In the genomic region with DNA sequence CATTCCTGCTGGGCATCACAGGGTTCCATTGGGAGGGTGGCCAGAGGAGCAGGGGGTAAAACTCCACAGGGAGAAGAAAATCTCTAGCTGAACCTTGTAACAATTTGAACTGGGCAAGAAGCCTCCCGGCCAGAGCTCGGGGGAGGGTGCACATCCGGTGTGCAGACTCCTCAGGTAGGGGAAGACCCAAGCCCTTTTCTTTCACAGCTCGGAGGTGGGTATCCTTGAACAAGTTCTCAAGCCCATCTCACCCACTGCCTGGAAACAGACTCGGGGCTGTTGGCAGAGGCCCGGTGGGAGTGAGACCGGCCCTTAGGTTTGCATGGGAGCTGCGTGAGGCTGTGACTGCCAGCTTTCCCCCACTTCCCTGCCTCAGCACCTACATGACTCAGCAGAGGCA, we compare ENCODE assay signal across 16 cellular contexts.
"Had no signal": no experiment of that assay in that cellular context is flagged by ENCODE, and none has a peak within 500 bp of the region (broad histone marks: within the 10 kb centered on the region; RNA-seq: fewer than 3 reads in every experiment).

No MANE protein-coding gene starts in this region.

- H3K4me3 ChIP-seq: body of pancreas, colonic mucosa, esophagus squamous epithelium, hepatocyte, lung, transverse colon had no signal

- H3K27ac Mint-ChIP-seq: activated naive CD4-positive, alpha-beta T cell treated with anti-CD3 and anti-CD28 coated beads, Interleukin-2, amount 10 ng/mL, durations not matched to agents 7 days and 5 days had no signal

- H3K4me2 ChIP-seq: hepatocyte had no signal

- DNase-seq: activated CD4-positive, alpha-beta T cell treated with anti-CD3 and anti-CD28 coated beads, Interleukin-2, amount 50 U/mL, for 48 hours; activated CD4-positive, CD25-positive, alpha-beta regulatory T cell treated with anti-CD3 and anti-CD28 coated beads, Interleukin-2, amount 50 U/mL, for 72 hours; activated naive CD4-positive, alpha-beta T cell treated with anti-CD3 and anti-CD28 coated beads, Interleukin-2, amount 10 ng/mL, durations not matched to agents 7 days and 5 days; central memory CD4-positive, alpha-beta T cell; colonic mucosa; effector CD4-positive, alpha-beta T cell; esophagus squamous epithelium; islet precursor cell; SIG-M5; stimulated activated naive CD4-positive, alpha-beta T cell; transverse colon had no signal

- H3K4me3 Mint-ChIP-seq: activated naive CD4-positive, alpha-beta T cell treated with anti-CD3 and anti-CD28 coated beads, Interleukin-2, amount 10 ng/mL, durations not matched to agents 7 days and 5 days had no signal

- H3K36me3 ChIP-seq: colonic mucosa, esophagus squamous epithelium, neutrophil, transverse colon had no signal

- H3K79me2 ChIP-seq: hepatocyte, parathyroid adenoma had no signal

- H3K9ac ChIP-seq: parathyroid adenoma had no signal

- H3K27ac ChIP-seq: body of pancreas, colonic mucosa, esophagus squamous epithelium, hepatocyte, neutrophil, parathyroid adenoma, transverse colon had no signal

- H3K27me3 Mint-ChIP-seq: activated naive CD4-positive, alpha-beta T cell treated with anti-CD3 and anti-CD28 coated beads, Interleukin-2, amount 10 ng/mL, durations not matched to agents 7 days and 5 days had no signal

- H3K27me3 ChIP-seq: body of pancreas, colonic mucosa, esophagus squamous epithelium, neutrophil, transverse colon had no signal

- ATAC-seq: body of pancreas had no signal

- H3K4me1 ChIP-seq: body of pancreas, colonic mucosa, esophagus squamous epithelium, parathyroid adenoma, transverse colon had no signal
